ENCODE assay signal across 1 cellular context in the genomic region with DNA sequence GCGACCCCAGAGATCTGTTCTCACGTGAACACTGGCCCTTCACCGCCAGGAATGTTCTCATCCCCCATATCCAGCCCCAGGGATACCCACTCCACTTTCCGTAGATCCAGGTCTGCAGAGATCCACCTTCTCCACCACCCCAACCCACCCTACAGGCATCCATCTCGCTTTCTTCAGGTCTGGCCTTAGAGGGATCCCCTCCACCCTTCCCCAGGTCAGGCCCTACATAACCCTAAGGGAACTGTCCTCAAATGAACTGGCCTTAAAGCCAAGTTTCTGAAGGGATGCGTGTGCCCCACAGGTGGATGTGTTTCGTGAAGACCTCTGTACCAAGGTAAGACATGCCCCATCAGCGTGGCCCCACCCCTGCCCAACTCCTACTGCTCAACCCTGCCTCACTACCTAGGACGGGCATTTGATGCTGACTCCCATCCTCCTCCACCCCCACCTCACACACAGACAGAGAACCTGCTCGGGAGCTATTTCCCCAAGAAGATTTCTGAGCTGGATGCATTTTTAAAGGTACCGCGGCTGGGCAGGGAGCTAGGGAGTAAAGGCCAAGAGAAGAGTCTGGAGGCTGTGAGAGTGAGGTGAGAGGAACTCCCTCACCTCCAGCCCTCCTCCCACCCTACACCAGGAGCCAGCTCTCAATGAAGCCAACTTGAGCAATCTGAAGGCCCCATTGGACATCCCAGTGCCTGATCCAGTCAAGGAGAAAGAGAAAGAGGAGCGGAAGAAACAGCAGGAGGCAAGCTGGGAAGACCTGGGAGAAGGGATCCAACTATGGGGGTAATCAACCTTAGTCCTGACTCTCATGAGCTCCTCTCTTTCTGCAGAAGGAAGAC.
TF ChIP-seq lines count a peak whose summit lies in the region.

No MANE protein-coding gene starts in this region.

TF ChIP-seq in HepG2, 621 proteins besides CTCF, POLR2A, EP300 and RAD21 (continued from another document and continues in another):
- TF ChIP-seq DPF2 (CRISPR knock-in tag; IDR thresholded peaks at IDR 0.05; ENCODE audit: borderline replicate concordance, low read depth), result peak; percentile 38; the same call in 1 of the 2 replicates
- TF ChIP-seq MAFK (conservative IDR thresholded peaks at IDR 0.05 in 1 of 2, IDR thresholded peaks at IDR 0.05 in 1 of 2; ENCODE audit: low read length in 2 of 2), result no peak
- TF ChIP-seq NR2C2 (CRISPR knock-in tag; IDR thresholded peaks at IDR 0.05; ENCODE audit: borderline replicate concordance), result peak; percentile 37; the same call in 1 of the 2 replicates
- TF ChIP-seq, protein P1, sequence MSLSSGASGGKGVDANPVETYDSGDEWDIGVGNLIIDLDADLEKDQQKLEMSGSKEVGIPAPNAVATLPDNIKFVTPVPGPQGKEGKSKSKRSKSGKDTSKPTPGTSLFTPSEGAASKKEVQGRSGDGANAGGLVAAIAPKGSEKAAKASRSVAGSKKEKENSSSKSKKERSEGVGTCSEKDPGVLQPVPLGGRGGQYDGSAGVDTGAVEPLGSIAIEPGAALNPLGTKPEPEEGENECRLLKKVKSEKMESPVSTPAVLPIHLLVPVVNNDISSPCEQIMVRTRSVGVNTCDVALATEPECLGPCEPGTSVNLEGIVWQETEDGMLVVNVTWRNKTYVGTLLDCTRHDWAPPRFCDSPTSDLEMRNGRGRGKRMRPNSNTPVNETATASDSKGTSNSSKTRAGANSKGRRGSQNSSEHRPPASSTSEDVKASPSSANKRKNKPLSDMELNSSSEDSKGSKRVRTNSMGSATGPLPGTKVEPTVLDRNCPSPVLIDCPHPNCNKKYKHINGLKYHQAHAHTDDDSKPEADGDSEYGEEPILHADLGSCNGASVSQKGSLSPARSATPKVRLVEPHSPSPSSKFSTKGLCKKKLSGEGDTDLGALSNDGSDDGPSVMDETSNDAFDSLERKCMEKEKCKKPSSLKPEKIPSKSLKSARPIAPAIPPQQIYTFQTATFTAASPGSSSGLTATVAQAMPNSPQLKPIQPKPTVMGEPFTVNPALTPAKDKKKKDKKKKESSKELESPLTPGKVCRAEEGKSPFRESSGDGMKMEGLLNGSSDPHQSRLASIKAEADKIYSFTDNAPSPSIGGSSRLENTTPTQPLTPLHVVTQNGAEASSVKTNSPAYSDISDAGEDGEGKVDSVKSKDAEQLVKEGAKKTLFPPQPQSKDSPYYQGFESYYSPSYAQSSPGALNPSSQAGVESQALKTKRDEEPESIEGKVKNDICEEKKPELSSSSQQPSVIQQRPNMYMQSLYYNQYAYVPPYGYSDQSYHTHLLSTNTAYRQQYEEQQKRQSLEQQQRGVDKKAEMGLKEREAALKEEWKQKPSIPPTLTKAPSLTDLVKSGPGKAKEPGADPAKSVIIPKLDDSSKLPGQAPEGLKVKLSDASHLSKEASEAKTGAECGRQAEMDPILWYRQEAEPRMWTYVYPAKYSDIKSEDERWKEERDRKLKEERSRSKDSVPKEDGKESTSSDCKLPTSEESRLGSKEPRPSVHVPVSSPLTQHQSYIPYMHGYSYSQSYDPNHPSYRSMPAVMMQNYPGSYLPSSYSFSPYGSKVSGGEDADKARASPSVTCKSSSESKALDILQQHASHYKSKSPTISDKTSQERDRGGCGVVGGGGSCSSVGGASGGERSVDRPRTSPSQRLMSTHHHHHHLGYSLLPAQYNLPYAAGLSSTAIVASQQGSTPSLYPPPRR (CRISPR knock-in tag; IDR thresholded peaks at IDR 0.05; ENCODE audit: borderline replicate concordance), result peak; percentile 39; the same call in 1 of the 2 replicates
- TF ChIP-seq, protein P2, sequence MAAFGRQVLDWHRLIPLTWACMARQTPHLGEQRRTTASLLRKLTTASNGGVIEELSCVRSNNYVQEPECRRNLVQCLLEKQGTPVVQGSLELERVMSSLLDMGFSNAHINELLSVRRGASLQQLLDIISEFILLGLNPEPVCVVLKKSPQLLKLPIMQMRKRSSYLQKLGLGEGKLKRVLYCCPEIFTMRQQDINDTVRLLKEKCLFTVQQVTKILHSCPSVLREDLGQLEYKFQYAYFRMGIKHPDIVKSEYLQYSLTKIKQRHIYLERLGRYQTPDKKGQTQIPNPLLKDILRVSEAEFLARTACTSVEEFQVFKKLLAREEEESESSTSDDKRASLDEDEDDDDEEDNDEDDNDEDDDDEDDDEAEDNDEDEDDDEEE (CRISPR knock-in tag; IDR thresholded peaks at IDR 0.05), result no peak
- no peak for TF ChIP-seq NFIC (IDR thresholded peaks at IDR 0.05; ENCODE audit: low read length)
- TF ChIP-seq MATR3 (CRISPR knock-in tag; IDR thresholded peaks at IDR 0.05), result no peak
- TF ChIP-seq RCOR2 (CRISPR knock-in tag; IDR thresholded peaks at IDR 0.05), result no peak
- TF ChIP-seq SYNCRIP (IDR thresholded peaks at IDR 0.05; ENCODE audit: insufficient read depth, low read depth, low read length), result no peak
- TF ChIP-seq ZNF577 (CRISPR knock-in tag; IDR thresholded peaks at IDR 0.05; ENCODE audit: borderline replicate concordance, low read depth), result 0 out of 2 replicates have a peak, but pooled peaks have one; percentile 12
- TF ChIP-seq SAP130 (CRISPR knock-in tag; IDR thresholded peaks at IDR 0.05; ENCODE audit: low read depth), result no peak; the same call in 1 of the 2 replicates
- TF ChIP-seq SRSF1 (optimal IDR thresholded peaks at IDR 0.05; ENCODE audit: low read depth, low read length), result no peak
- no peak for TF ChIP-seq SIN3A (IDR thresholded peaks at IDR 0.05; ENCODE audit: borderline replicate concordance, low read depth, low read length)
- no peak for TF ChIP-seq TARDBP (CRISPR knock-in tag; IDR thresholded peaks at IDR 0.05)
- TF ChIP-seq ZNF674 (CRISPR knock-in tag; IDR thresholded peaks at IDR 0.05; ENCODE audit: low read depth), result no peak
- TF ChIP-seq, protein P3, sequence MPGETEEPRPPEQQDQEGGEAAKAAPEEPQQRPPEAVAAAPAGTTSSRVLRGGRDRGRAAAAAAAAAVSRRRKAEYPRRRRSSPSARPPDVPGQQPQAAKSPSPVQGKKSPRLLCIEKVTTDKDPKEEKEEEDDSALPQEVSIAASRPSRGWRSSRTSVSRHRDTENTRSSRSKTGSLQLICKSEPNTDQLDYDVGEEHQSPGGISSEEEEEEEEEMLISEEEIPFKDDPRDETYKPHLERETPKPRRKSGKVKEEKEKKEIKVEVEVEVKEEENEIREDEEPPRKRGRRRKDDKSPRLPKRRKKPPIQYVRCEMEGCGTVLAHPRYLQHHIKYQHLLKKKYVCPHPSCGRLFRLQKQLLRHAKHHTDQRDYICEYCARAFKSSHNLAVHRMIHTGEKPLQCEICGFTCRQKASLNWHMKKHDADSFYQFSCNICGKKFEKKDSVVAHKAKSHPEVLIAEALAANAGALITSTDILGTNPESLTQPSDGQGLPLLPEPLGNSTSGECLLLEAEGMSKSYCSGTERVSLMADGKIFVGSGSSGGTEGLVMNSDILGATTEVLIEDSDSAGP (CRISPR knock-in tag; IDR thresholded peaks at IDR 0.05; ENCODE audit: borderline replicate concordance), result no peak
- TF ChIP-seq, protein P4, sequence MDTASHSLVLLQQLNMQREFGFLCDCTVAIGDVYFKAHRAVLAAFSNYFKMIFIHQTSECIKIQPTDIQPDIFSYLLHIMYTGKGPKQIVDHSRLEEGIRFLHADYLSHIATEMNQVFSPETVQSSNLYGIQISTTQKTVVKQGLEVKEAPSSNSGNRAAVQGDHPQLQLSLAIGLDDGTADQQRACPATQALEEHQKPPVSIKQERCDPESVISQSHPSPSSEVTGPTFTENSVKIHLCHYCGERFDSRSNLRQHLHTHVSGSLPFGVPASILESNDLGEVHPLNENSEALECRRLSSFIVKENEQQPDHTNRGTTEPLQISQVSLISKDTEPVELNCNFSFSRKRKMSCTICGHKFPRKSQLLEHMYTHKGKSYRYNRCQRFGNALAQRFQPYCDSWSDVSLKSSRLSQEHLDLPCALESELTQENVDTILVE (CRISPR knock-in tag; IDR thresholded peaks at IDR 0.05), result 0 out of 2 replicates have a peak, but pooled peaks have one; percentile 20
- TF ChIP-seq, protein P5, sequence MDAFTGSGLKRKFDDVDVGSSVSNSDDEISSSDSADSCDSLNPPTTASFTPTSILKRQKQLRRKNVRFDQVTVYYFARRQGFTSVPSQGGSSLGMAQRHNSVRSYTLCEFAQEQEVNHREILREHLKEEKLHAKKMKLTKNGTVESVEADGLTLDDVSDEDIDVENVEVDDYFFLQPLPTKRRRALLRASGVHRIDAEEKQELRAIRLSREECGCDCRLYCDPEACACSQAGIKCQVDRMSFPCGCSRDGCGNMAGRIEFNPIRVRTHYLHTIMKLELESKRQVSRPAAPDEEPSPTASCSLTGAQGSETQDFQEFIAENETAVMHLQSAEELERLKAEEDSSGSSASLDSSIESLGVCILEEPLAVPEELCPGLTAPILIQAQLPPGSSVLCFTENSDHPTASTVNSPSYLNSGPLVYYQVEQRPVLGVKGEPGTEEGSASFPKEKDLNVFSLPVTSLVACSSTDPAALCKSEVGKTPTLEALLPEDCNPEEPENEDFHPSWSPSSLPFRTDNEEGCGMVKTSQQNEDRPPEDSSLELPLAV (CRISPR knock-in tag; conservative IDR thresholded peaks at IDR 0.05; ENCODE audit: low read depth), result no peak
- TF ChIP-seq NBN (conservative IDR thresholded peaks at IDR 0.05), result 0 out of 2 replicates have a peak, but pooled peaks have one; percentile 55
- TF ChIP-seq, protein P6, sequence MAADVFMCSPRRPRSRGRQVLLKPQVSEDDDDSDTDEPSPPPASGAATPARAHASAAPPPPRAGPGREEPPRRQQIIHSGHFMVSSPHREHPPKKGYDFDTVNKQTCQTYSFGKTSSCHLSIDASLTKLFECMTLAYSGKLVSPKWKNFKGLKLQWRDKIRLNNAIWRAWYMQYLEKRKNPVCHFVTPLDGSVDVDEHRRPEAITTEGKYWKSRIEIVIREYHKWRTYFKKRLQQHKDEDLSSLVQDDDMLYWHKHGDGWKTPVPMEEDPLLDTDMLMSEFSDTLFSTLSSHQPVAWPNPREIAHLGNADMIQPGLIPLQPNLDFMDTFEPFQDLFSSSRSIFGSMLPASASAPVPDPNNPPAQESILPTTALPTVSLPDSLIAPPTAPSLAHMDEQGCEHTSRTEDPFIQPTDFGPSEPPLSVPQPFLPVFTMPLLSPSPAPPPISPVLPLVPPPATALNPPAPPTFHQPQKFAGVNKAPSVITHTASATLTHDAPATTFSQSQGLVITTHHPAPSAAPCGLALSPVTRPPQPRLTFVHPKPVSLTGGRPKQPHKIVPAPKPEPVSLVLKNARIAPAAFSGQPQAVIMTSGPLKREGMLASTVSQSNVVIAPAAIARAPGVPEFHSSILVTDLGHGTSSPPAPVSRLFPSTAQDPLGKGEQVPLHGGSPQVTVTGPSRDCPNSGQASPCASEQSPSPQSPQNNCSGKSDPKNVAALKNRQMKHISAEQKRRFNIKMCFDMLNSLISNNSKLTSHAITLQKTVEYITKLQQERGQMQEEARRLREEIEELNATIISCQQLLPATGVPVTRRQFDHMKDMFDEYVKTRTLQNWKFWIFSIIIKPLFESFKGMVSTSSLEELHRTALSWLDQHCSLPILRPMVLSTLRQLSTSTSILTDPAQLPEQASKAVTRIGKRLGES (CRISPR knock-in tag; IDR thresholded peaks at IDR 0.05; ENCODE audit: borderline replicate concordance), result no peak
- TF ChIP-seq, protein P7, sequence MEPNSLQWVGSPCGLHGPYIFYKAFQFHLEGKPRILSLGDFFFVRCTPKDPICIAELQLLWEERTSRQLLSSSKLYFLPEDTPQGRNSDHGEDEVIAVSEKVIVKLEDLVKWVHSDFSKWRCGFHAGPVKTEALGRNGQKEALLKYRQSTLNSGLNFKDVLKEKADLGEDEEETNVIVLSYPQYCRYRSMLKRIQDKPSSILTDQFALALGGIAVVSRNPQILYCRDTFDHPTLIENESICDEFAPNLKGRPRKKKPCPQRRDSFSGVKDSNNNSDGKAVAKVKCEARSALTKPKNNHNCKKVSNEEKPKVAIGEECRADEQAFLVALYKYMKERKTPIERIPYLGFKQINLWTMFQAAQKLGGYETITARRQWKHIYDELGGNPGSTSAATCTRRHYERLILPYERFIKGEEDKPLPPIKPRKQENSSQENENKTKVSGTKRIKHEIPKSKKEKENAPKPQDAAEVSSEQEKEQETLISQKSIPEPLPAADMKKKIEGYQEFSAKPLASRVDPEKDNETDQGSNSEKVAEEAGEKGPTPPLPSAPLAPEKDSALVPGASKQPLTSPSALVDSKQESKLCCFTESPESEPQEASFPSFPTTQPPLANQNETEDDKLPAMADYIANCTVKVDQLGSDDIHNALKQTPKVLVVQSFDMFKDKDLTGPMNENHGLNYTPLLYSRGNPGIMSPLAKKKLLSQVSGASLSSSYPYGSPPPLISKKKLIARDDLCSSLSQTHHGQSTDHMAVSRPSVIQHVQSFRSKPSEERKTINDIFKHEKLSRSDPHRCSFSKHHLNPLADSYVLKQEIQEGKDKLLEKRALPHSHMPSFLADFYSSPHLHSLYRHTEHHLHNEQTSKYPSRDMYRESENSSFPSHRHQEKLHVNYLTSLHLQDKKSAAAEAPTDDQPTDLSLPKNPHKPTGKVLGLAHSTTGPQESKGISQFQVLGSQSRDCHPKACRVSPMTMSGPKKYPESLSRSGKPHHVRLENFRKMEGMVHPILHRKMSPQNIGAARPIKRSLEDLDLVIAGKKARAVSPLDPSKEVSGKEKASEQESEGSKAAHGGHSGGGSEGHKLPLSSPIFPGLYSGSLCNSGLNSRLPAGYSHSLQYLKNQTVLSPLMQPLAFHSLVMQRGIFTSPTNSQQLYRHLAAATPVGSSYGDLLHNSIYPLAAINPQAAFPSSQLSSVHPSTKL (CRISPR knock-in tag; IDR thresholded peaks at IDR 0.05), result no peak
- TF ChIP-seq ZNF746 (CRISPR knock-in tag; IDR thresholded peaks at IDR 0.05), result no peak
- no peak; the same call in 1 of the 2 replicates for TF ChIP-seq ZNF10 (CRISPR knock-in tag; IDR thresholded peaks at IDR 0.05; ENCODE audit: borderline replicate concordance, low read depth)
- TF ChIP-seq SNRNP70 (IDR thresholded peaks at IDR 0.05; ENCODE audit: low read depth, low read length), result no peak
- TF ChIP-seq CREB1 (IDR thresholded peaks at IDR 0.05), result no peak
- TF ChIP-seq CREB1 (CRISPR knock-in tag; IDR thresholded peaks at IDR 0.05), result no peak
- no peak for TF ChIP-seq ZNF841 (CRISPR knock-in tag; IDR thresholded peaks at IDR 0.05; ENCODE audit: borderline replicate concordance)
